ENCODE assay signal across 8 cellular contexts in genomic region chr15:33215941-33216872, GRCh38. TPM values are rescaled to one million over a fixed set of nuclear protein-coding genes. Genes with fewer than 3 reads are reported as not detected.
A peak's percentile ranks its signal among the peaks of the same experiment; 100 is the strongest.
DNase-seq lines count a peak whose midpoint lies in the region; ATAC-seq, FAIRE-seq and TF ChIP-seq lines count a peak whose summit lies in the region.

No MANE protein-coding gene starts in this region.

- TF ChIP-seq CTCF in AG10803 (conservative IDR thresholded peaks at IDR 0.05; ENCODE audit: low read length): peak; percentile 65
- TF ChIP-seq CTCF in H9 (conservative IDR thresholded peaks at IDR 0.05): peak; percentile 81
- peak in 3 of 7 experiments; percentile 12 to 31 (median 17) for TF ChIP-seq CTCF in stomach (IDR thresholded peaks at IDR 0.05)

- no peak overlapping the region for H2BK120ac ChIP-seq in H9 (ENCODE audit: low read depth, low read length, poor library complexity, severe bottlenecking)

- no peak overlapping the region for H3K4ac ChIP-seq in H9 (ENCODE audit: low read depth, low read length)

- no peak overlapping the region for H2AK5ac ChIP-seq in H9 (ENCODE audit: insufficient read length, low read length)

- no peak overlapping the region for H2BK15ac ChIP-seq in H9 (ENCODE audit: low read depth, low read length)

- H2AFZ ChIP-seq in H9 (ENCODE audit: low read length): no peak overlapping the region

- H4K91ac ChIP-seq in H9 (ENCODE audit: insufficient read length, low read depth, low read length): no peak overlapping the region

- H4K8ac ChIP-seq in H9 (replicated peaks; ENCODE audit: insufficient read length, low read depth, low read length): no peak overlapping the region

- H3K36me3 Mint-ChIP-seq in H9 (ENCODE audit: insufficient read depth in 1 of 3, low read depth in 3 of 3): no peaks in the 10 kb centered on the region

- H3K14ac ChIP-seq in H9 (ENCODE audit: insufficient read depth, low read length): no peak overlapping the region

- H3K18ac ChIP-seq in H9 (ENCODE audit: insufficient read length, low read depth, low read length): no peak overlapping the region

- no CpG with 5 or more reads among the region's 3 CpGs for WGBS in H9 (ENCODE audit: extremely low coverage, insufficient read length, low lambda C conversion rate)
- 87 to 96% (median 94%) methylated on average over 1 to 3 of the region's 3 CpGs for WGBS in stomach, 5 donors

- no peak overlapping the region for H4K5ac ChIP-seq in H9 (ENCODE audit: insufficient read length, low read depth, low read length)

- FAIRE-seq in islet of Langerhans (lab: Jason Lieb, UNC): peak; percentile 61
- FAIRE-seq in HTR-8/SVneo (lab: Jason Lieb, UNC): no peak

- no peak overlapping the region for H2BK12ac ChIP-seq in H9 (ENCODE audit: insufficient read length, low read depth, low read length)

- no peaks in the 10 kb centered on the region for H3K36me3 ChIP-seq in stomach

- no peaks in the 10 kb centered on the region for H3K9me3 ChIP-seq in H9 (ENCODE audit: control insufficient read depth, low read depth, low read length)
- H3K9me3 ChIP-seq in stomach: no peaks in the 10 kb centered on the region

- H2BK20ac ChIP-seq in H9 (ENCODE audit: low read depth, low read length, poor library complexity, severe bottlenecking): no peak overlapping the region

- no peak overlapping the region for H3K27ac ChIP-seq in H9 (ENCODE audit: insufficient read length, low read depth, low read length)
- H3K27ac ChIP-seq in stomach: no peak overlapping the region

- peak; percentile 33 for DNase-seq in AG10803 (ENCODE audit: low read depth)
- no peak for DNase-seq in H9
- peak; percentile 25 for DNase-seq in SW480 (ENCODE audit: low spot score)
- no peak for DNase-seq in cerebellum (ENCODE audit: low spot score)
- no peak for DNase-seq in stimulated activated naive CD8-positive, alpha-beta T cell treated with anti-CD3 and anti-CD28 coated beads, Interleukin-15, amount 100 ng/mL, for 72 hours
- no peak for DNase-seq in stomach
- no peak for DNase-seq in HTR-8/SVneo (ENCODE audit: insufficient read length, low spot score)

- H3K4me1 Mint-ChIP-seq in H9: no peaks in the 10 kb centered on the region
- no peaks in the 10 kb centered on the region for H3K4me1 Mint-ChIP-seq in stimulated activated naive CD8-positive, alpha-beta T cell treated with anti-CD3 and anti-CD28 coated beads, Interleukin-15, amount 100 ng/mL, for 72 hours

- ATAC-seq in stimulated activated naive CD8-positive, alpha-beta T cell treated with anti-CD3 and anti-CD28 coated beads, Interleukin-15, amount 100 ng/mL, for 72 hours: no peak

- H3K27me3 Mint-ChIP-seq in H9 (ENCODE audit: low read depth): no peaks in the 10 kb centered on the region
- no peaks in the 10 kb centered on the region for H3K27me3 Mint-ChIP-seq in stimulated activated naive CD8-positive, alpha-beta T cell treated with anti-CD3 and anti-CD28 coated beads, Interleukin-15, amount 100 ng/mL, for 72 hours

- H3K4me1 ChIP-seq in H9 (ENCODE audit: insufficient read depth, low read length) (no peaks in the 10 kb centered on the region), stomach (no peaks in the 10 kb centered on the region)

- no peak for TF ChIP-seq POLR2A in stomach (IDR thresholded peaks at IDR 0.05)

- no peak overlapping the region for H3K27ac Mint-ChIP-seq in H9
- H3K27ac Mint-ChIP-seq in stimulated activated naive CD8-positive, alpha-beta T cell treated with anti-CD3 and anti-CD28 coated beads, Interleukin-15, amount 100 ng/mL, for 72 hours: no peak overlapping the region

- no peaks in the 10 kb centered on the region for H3K23me2 ChIP-seq in H9 (ENCODE audit: insufficient read length, low read depth, low read length, poor library complexity, severe bottlenecking)

- TF ChIP-seq EP300 in stomach (IDR thresholded peaks at IDR 0.05): no peak

- no peak overlapping the region for H3K4me2 ChIP-seq in H9 (ENCODE audit: insufficient read depth, insufficient read length, low read length)

- H3K9ac ChIP-seq in H9 (ENCODE audit: extremely low read depth, insufficient read length, low read length): no peak overlapping the region

- H3K27me3 ChIP-seq in H9 (ENCODE audit: insufficient read depth, low read length) (no peaks in the 10 kb centered on the region), stomach (no peaks in the 10 kb centered on the region)

- no peak overlapping the region for H3K4me3 Mint-ChIP-seq in H9
- H3K4me3 Mint-ChIP-seq in stimulated activated naive CD8-positive, alpha-beta T cell treated with anti-CD3 and anti-CD28 coated beads, Interleukin-15, amount 100 ng/mL, for 72 hours: no peak overlapping the region

- no peak overlapping the region for H3K56ac ChIP-seq in H9 (ENCODE audit: insufficient read length, low read depth, low read length)

- H3K23ac ChIP-seq in H9 (ENCODE audit: insufficient read length, low read depth, low read length): no peak overlapping the region

- no peak overlapping the region for H3K4me3 ChIP-seq in AG10803 (ENCODE audit: low read length)
- no peak overlapping the region for H3K4me3 ChIP-seq in stomach

- intact Hi-C loops in stomach (cut with DNase I; ENCODE audit: low total_unique reads): no loop called here

- H3K9me3 Mint-ChIP-seq in H9: peaks cover 0 to 3% of the 10 kb centered on the region in 2 experiments; a peak in 1 of 5 replicates
- H3K9me3 Mint-ChIP-seq in stimulated activated naive CD8-positive, alpha-beta T cell treated with anti-CD3 and anti-CD28 coated beads, Interleukin-15, amount 100 ng/mL, for 72 hours: no peaks in the 10 kb centered on the region

- no peaks in the 10 kb centered on the region for H3K79me2 ChIP-seq in H9 (ENCODE audit: insufficient read depth, low read length)

- H3T11ph ChIP-seq in H9 (ENCODE audit: low read length): no peak overlapping the region

- H2BK5ac ChIP-seq in H9 (ENCODE audit: insufficient read length, low read length): no peak overlapping the region

- H3K79me1 ChIP-seq in H9 (ENCODE audit: insufficient read depth, low read depth, low read length, poor library complexity, severe bottlenecking): no peaks in the 10 kb centered on the region

- no peaks in the 10 kb centered on the region for H4K20me1 ChIP-seq in H9 (ENCODE audit: control insufficient read depth, insufficient read depth, insufficient read length)

RNA-seq across cellular contexts. Expression of gene FMN1, which starts 21.7 kb away (rescaled TPM):
- total RNA-seq in H9 (2021) (1.9 and 2.0 TPM in 2 replicates), cerebellum (1.8 TPM), stomach (10 to 100 TPM; 16.5 to 58.0 (median 40.8) TPM)
- 1 to 10 TPM in 2 of 3 donors, under 1 TPM in 1; 0.40 to 4.1 (median 1.7) TPM for polyA plus RNA-seq in stomach

Comparison
In these comparisons a context has a peak if more than half of its experiments do, and no peak if none do; other contexts are left out.
1. DNase-seq: peak in AG10803 (single experiment) and SW480 (single experiment); none in H9 (single experiment), cerebellum (single experiment), stimulated activated naive CD8-positive, alpha-beta T cell treated with anti-CD3 and anti-CD28 coated beads, Interleukin-15, amount 100 ng/mL, for 72 hours (0 of 2), stomach (single experiment) and HTR-8/SVneo (single experiment).